1 cellular context compared by ENCODE assay signal in the genomic region with DNA sequence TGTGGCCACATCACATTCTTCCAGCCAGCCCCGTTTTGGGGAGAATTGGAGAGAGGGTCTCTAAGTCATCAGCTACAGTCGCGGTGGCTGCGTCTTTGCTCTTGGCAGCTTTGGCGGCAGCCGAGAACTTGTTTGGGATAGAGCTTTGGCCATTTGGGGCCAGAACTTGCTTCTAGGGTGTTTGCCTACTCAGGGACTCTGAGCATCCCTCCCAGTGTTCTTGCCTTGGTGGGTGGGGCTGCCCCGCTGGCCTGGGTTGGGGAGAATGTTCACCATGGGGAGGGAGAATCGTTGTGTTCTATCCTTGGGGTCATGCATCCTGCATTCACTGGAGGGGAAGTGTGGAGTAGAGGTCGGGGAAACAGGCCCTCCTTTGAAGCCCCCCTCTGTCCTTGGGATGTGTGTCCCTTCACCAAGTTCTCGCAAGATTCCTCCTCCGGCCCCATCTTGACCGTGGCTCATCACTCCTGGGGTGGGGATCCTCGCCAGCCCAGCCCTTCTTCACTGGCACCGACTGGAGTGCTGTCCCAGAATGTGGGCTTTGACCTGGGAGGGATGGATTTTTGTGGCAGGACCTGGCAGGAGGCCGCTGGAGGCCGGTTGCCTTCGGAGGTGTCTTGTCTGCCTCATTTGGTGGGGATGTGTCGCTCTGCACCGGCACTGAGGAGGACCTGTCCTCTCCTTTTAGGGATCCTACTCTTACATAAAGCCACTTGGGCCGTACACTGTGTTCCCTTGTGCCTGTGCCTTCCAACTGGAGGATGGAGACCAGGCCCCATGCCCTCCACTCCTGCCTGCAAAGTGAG.
TF ChIP-seq lines count a peak whose summit lies in the region.

No MANE protein-coding gene starts in this region.

TF ChIP-seq in neural cell, 6 proteins besides CTCF, POLR2A, EP300 and RAD21 (continued from another document):
- TF ChIP-seq, protein P1, sequence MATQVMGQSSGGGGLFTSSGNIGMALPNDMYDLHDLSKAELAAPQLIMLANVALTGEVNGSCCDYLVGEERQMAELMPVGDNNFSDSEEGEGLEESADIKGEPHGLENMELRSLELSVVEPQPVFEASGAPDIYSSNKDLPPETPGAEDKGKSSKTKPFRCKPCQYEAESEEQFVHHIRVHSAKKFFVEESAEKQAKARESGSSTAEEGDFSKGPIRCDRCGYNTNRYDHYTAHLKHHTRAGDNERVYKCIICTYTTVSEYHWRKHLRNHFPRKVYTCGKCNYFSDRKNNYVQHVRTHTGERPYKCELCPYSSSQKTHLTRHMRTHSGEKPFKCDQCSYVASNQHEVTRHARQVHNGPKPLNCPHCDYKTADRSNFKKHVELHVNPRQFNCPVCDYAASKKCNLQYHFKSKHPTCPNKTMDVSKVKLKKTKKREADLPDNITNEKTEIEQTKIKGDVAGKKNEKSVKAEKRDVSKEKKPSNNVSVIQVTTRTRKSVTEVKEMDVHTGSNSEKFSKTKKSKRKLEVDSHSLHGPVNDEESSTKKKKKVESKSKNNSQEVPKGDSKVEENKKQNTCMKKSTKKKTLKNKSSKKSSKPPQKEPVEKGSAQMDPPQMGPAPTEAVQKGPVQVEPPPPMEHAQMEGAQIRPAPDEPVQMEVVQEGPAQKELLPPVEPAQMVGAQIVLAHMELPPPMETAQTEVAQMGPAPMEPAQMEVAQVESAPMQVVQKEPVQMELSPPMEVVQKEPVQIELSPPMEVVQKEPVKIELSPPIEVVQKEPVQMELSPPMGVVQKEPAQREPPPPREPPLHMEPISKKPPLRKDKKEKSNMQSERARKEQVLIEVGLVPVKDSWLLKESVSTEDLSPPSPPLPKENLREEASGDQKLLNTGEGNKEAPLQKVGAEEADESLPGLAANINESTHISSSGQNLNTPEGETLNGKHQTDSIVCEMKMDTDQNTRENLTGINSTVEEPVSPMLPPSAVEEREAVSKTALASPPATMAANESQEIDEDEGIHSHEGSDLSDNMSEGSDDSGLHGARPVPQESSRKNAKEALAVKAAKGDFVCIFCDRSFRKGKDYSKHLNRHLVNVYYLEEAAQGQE (IDR thresholded peaks at IDR 0.05; ENCODE audit: borderline replicate concordance): no peak
- TF ChIP-seq MXI1 (conservative IDR thresholded peaks at IDR 0.05; ENCODE audit: poor library complexity, severe bottlenecking): no peak
- no peak for TF ChIP-seq SMC3 (conservative IDR thresholded peaks at IDR 0.05; ENCODE audit: poor library complexity)
- TF ChIP-seq EZH2 (IDR thresholded peaks at IDR 0.05; ENCODE audit: borderline replicate concordance, insufficient read depth, low read length, poor library complexity, severe bottlenecking): no peak
- TF ChIP-seq TAF1 (IDR thresholded peaks at IDR 0.05; ENCODE audit: low read depth): no peak
